15 cellular contexts compared by ENCODE assay signal in the genomic region with DNA sequence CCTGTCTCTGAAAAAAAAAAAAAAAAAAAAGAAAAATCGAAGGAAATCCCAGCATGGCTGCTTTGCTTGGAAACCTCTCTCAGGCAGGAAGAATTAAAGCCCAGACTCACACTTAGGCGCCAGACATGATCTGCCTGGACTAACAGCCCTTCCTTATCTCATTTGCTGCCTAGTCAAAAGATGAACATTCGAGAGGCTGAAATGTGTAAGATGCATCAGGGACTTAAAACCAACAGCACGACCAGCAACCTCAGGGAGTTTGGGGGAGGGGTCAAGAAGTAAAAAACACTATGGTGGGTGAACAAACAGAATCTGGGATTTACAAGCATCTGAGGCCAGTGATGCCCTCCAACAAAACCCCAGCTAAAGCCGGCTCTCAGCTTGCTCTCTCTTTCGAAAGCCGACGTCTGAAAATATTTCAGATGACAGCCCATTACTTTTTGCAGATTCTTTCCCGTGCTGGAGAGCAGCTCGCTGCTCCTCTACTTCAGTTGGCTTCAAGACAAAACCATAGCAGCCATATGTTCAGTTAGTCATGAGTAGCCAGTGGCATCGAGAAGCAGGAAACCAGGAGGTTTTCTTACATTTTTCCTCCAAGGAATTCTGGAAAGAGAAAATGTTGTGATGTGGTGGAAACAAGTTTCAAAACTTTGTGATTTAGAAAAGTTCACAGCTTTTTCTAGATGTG.
DNase-seq lines count a peak whose midpoint lies in the region; ATAC-seq and TF ChIP-seq lines count a peak whose summit lies in the region.
"Had no signal": no experiment of that assay in that cellular context is flagged by ENCODE, and none has a peak within 500 bp of the region (broad histone marks: within the 10 kb centered on the region; RNA-seq: fewer than 3 reads in every experiment).

No MANE protein-coding gene starts in this region.

- 80 to 90% methylated on average over 7 to 10 of the region's 11 CpGs for WGBS in endodermal cell (ENCODE audit: insufficient coverage in 1 of 2, insufficient read length in 1 of 2), 2 experiments

- TF ChIP-seq CTCF in endodermal cell (conservative IDR thresholded peaks at IDR 0.05) = no peak

- H3K4me1 ChIP-seq in endodermal cell (ENCODE audit: control insufficient read depth, insufficient read depth, low read length) = no peaks in the 10 kb centered on the region
- H3K4me1 ChIP-seq: psoas muscle had no signal

- H3K36me3 Mint-ChIP-seq in endodermal cell (ENCODE audit: low read depth) = peaks cover 4% of the 10 kb centered on the region
- H3K36me3 Mint-ChIP-seq: naive thymus-derived CD8-positive, alpha-beta T cell had no signal

- no peaks in the 10 kb centered on the region for H3K27me3 Mint-ChIP-seq in endodermal cell (ENCODE audit: insufficient read depth)
- H3K27me3 Mint-ChIP-seq: naive thymus-derived CD8-positive, alpha-beta T cell had no signal

- H3K9me3 ChIP-seq in endodermal cell (ENCODE audit: control insufficient read depth, low read length) = no peaks in the 10 kb centered on the region
- H3K9me3 ChIP-seq: psoas muscle had no signal

- no peaks in the 10 kb centered on the region for H3K36me3 ChIP-seq in endodermal cell (ENCODE audit: control insufficient read depth, insufficient read depth, low read length)

- no peaks in the 10 kb centered on the region for H3K27me3 ChIP-seq in endodermal cell (ENCODE audit: control insufficient read depth, insufficient read depth, low read length, poor library complexity, severe bottlenecking)

- H3K4me1 Mint-ChIP-seq in endodermal cell = peaks cover 21% of the 10 kb centered on the region
- H3K4me1 Mint-ChIP-seq: naive thymus-derived CD8-positive, alpha-beta T cell had no signal

- H3K9me3 Mint-ChIP-seq in endodermal cell = no peaks in the 10 kb centered on the region

- H3K27ac ChIP-seq in endodermal cell (ENCODE audit: low read depth, low read length) = no peak overlapping the region
- H3K27ac ChIP-seq: psoas muscle had no signal

- H3K4me3 ChIP-seq in endodermal cell (ENCODE audit: low read length) = no peak overlapping the region
- H3K4me3 ChIP-seq: psoas muscle had no signal

- H3K9ac ChIP-seq in endodermal cell (ENCODE audit: extremely low read depth, low read length, poor library complexity, severe bottlenecking) = no peak overlapping the region

- H3K27ac Mint-ChIP-seq in endodermal cell = peak overlapping the region; percentile 12
- H3K27ac Mint-ChIP-seq: activated CD8-positive, alpha-beta T cell treated with anti-CD3 and anti-CD28 coated beads, Interleukin-2, amount 10 ng/mL, durations not matched to agents 7 days and 5 days; naive thymus-derived CD8-positive, alpha-beta T cell had no signal

- ATAC-seq in HG02678 (IDR thresholded peaks at IDR 0.05; ENCODE audit: unreplicated experiment) (no peak), GM19395 (IDR thresholded peaks at IDR 0.05; ENCODE audit: unreplicated experiment) (no peak)
- ATAC-seq: activated CD8-positive, alpha-beta T cell treated with anti-CD3 and anti-CD28 coated beads, Interleukin-2, amount 10 ng/mL, durations not matched to agents 7 days and 5 days; naive thymus-derived CD8-positive, alpha-beta T cell; psoas muscle; stimulated activated naive CD8-positive, alpha-beta T cell treated with anti-CD3 and anti-CD28 coated beads, Interleukin-15, Interleukin-2, amounts not matched to agents 100 U/mL and 50 U/mL, for 24 hours had no signal

- DNase-seq in DMS 273 (lab: John Stamatoyannopoulos, UW; ENCODE audit: unreplicated experiment) (peak; percentile 86), LHCN-M2 (ENCODE audit: low read depth) (peak; percentile 24), endodermal cell (no peak), middle frontal gyrus (ENCODE audit: extremely low spot score, low spot score) (peak; percentile 8), midbrain (lab: John Stamatoyannopoulos, UW) (no peak), NCI-H69 (lab: John Stamatoyannopoulos, UW) (no peak)
- DNase-seq: activated CD8-positive, alpha-beta T cell treated with anti-CD3 and anti-CD28 coated beads, Interleukin-2, amount 10 ng/mL, durations not matched to agents 7 days and 5 days; naive thymus-derived CD8-positive, alpha-beta T cell; NCI-H187; NCI-H510A treated with DMSO at 0.1 percent for 48 hours; psoas muscle; stimulated activated naive CD8-positive, alpha-beta T cell treated with anti-CD3 and anti-CD28 coated beads, Interleukin-15, Interleukin-2, amounts not matched to agents 100 U/mL and 50 U/mL, for 24 hours; SW 1271 had no signal

- no peak overlapping the region for H3K4me3 Mint-ChIP-seq in endodermal cell
- H3K4me3 Mint-ChIP-seq: activated CD8-positive, alpha-beta T cell treated with anti-CD3 and anti-CD28 coated beads, Interleukin-2, amount 10 ng/mL, durations not matched to agents 7 days and 5 days; naive thymus-derived CD8-positive, alpha-beta T cell had no signal

Comparison
In these comparisons a context has a peak if more than half of its experiments do, and no peak if none do; other contexts are left out.
1. DNase-seq: peak in DMS 273 (single experiment), LHCN-M2 (single experiment) and middle frontal gyrus (single experiment); none in endodermal cell (single experiment), midbrain (single experiment) and NCI-H69 (single experiment).